ENCODE assay signal across 9 cellular contexts in the genomic region with DNA sequence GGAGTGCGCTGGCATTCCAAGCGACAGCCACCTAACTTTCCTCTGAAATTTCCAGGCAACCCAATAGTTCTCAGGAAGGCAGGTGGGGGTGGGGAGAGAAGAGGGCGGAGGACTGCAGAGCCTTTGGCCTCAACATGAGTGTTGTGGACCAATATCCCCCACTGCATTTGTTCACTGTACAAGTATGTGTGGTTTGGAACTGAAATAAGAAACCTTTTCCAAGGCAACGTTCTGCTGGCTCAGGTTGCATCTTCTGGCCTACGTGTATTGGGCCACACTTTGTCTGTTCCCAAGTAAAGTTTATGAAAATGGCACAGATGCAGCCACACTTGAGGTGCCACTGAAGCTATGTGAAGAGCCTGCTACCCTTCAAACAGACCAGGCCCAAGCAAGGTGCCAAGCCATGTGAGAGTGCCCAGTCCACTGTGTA.
DNase-seq lines count a peak whose midpoint lies in the region; ATAC-seq, FAIRE-seq and TF ChIP-seq lines count a peak whose summit lies in the region.
"Had no signal": no experiment of that assay in that cellular context is flagged by ENCODE, and none has a peak within 500 bp of the region (broad histone marks: within the 10 kb centered on the region; RNA-seq: fewer than 3 reads in every experiment).

No MANE protein-coding gene starts in this region.

- H2BK15ac ChIP-seq in H9 (ENCODE audit: low read depth, low read length): no peak overlapping the region

- H3K14ac ChIP-seq in H9 (ENCODE audit: insufficient read depth, low read length): no peak overlapping the region

- TF ChIP-seq EP300 in K562 (IDR thresholded peaks at IDR 0.05; ENCODE audit: low read length): no peak
- TF ChIP-seq EP300 in stomach (IDR thresholded peaks at IDR 0.05): no peak

- CTCF ChIA-PET in K562 (lab: Yijun Ruan, JAX; ENCODE audit: low intra/inter-chr PET ratio): no interaction called here
- CTCF ChIA-PET in activated naive CD4-positive, alpha-beta T cell treated with anti-CD3 and anti-CD28 coated beads for 36 hours (lab: Charles Lee): no interaction called here

- no peak for TF ChIP-seq RAD21 in K562 (CRISPR knock-in tag; conservative IDR thresholded peaks at IDR 0.05 in 1 of 2, IDR thresholded peaks at IDR 0.05 in 1 of 2)

- H3K27me3 ChIP-seq in H9 (ENCODE audit: insufficient read depth, low read length) (no peaks in the 10 kb centered on the region), K562 (ENCODE audit: control insufficient read depth in 2 of 2, insufficient read depth in 2 of 2, low read length in 2 of 2) (no peaks in the 10 kb centered on the region), stomach (no peaks in the 10 kb centered on the region)

- no TSS peak for BruUV-seq in K562 (replicated peaks; lab: Mats Ljungman, UMichigan)

- no peak overlapping the region for H4K8ac ChIP-seq in H9 (replicated peaks; ENCODE audit: insufficient read length, low read depth, low read length)

- no peak for FAIRE-seq in K562 (lab: Jason Lieb, UNC)

- H3K4ac ChIP-seq in H9 (ENCODE audit: low read depth, low read length): no peak overlapping the region

- TF ChIP-seq CTCF in H9 (conservative IDR thresholded peaks at IDR 0.05) (no peak), K562 (IDR thresholded peaks at IDR 0.05 in 2 of 3, conservative IDR thresholded peaks at IDR 0.05 in 1 of 3; ENCODE audit: insufficient read depth in 2 of 3, low read depth in 1 of 3, low read length in 3 of 3) (no peak), stomach (IDR thresholded peaks at IDR 0.05) (no peak)

- no peak overlapping the region for H3K18ac ChIP-seq in H9 (ENCODE audit: insufficient read length, low read depth, low read length)

- in situ Hi-C loops in K562 (cut with MboI): no loop called here

- H3K9me1 ChIP-seq in K562 (ENCODE audit: control insufficient read depth, insufficient read depth, low read length): no peaks in the 10 kb centered on the region

- H3K4me3 ChIP-seq in K562: no peak overlapping the region
- H3K4me3 ChIP-seq in stomach: no peak overlapping the region

- TF ChIP-seq POLR2A in K562 (conservative IDR thresholded peaks at IDR 0.05) (no peak), stomach (IDR thresholded peaks at IDR 0.05) (no peak)

- H3K4me2 ChIP-seq in H9 (ENCODE audit: insufficient read depth, insufficient read length, low read length) (no peak overlapping the region), K562 (ENCODE audit: insufficient read depth, low read length) (no peak overlapping the region)

- H3K9me3 Mint-ChIP-seq in H9: no peaks in the 10 kb centered on the region
- no peaks in the 10 kb centered on the region for H3K9me3 Mint-ChIP-seq in activated naive CD4-positive, alpha-beta T cell treated with anti-CD3 and anti-CD28 coated beads for 36 hours

- no peaks in the 10 kb centered on the region for H3K79me1 ChIP-seq in H9 (ENCODE audit: insufficient read depth, low read depth, low read length, poor library complexity, severe bottlenecking)

- DNase-seq in H9 (no peak), K562 (ENCODE audit: extremely low read depth in 1 of 4, low spot score in 3 of 4) (peak in 1 of 4 experiments; percentile 55), iris pigment epithelial cell (ENCODE audit: low read depth) (peak; percentile 99), stomach (no peak), NCI-H187 (lab: John Stamatoyannopoulos, UW) (no peak), NCI-H1105 treated with DMSO at 0.1 percent for 48 hours (lab: John Stamatoyannopoulos, UW) (no peak)
- no peak for DNase-seq in activated naive CD4-positive, alpha-beta T cell treated with anti-CD3 and anti-CD28 coated beads for 36 hours
- DNase-seq: DMS 273 treated with DMSO at 0.1 percent for 48 hours had no signal

- H2BK120ac ChIP-seq in H9 (ENCODE audit: low read depth, low read length, poor library complexity, severe bottlenecking): no peak overlapping the region

- ATAC-seq in K562 (peak; percentile 19; the same call in 2 of the 3 replicates), GM21786 (IDR thresholded peaks at IDR 0.05; ENCODE audit: unreplicated experiment) (no peak)

- no peak overlapping the region for H4K91ac ChIP-seq in H9 (ENCODE audit: insufficient read length, low read depth, low read length)

- no peak overlapping the region for H3K27ac ChIP-seq in H9 (ENCODE audit: insufficient read length, low read depth, low read length)
- peak overlapping the region; percentile 50 for H3K27ac ChIP-seq in K562 (ENCODE audit: extremely low read depth, low read depth, low read length)
- peak overlapping the region; percentile 25 to 83 (median 80) for H3K27ac ChIP-seq in stomach

- H4K5ac ChIP-seq in H9 (ENCODE audit: insufficient read length, low read depth, low read length): no peak overlapping the region

- H3K9me3 ChIP-seq in H9 (ENCODE audit: control insufficient read depth, low read depth, low read length) (no peaks in the 10 kb centered on the region), K562 (replicated peaks; ENCODE audit: control insufficient read depth, insufficient read depth, low read depth, low read length) (no peaks in the 10 kb centered on the region), stomach (no peaks in the 10 kb centered on the region)

- peaks cover 6% of the 10 kb centered on the region in 2 experiments for H3K4me1 Mint-ChIP-seq in H9
- H3K4me1 Mint-ChIP-seq in activated naive CD4-positive, alpha-beta T cell treated with anti-CD3 and anti-CD28 coated beads for 36 hours (ENCODE audit: low read depth): peaks cover 42% of the 10 kb centered on the region

- H2BK5ac ChIP-seq in H9 (ENCODE audit: insufficient read length, low read length): no peak overlapping the region

- no peak overlapping the region for H2BK20ac ChIP-seq in H9 (ENCODE audit: low read depth, low read length, poor library complexity, severe bottlenecking)

- H3K23me2 ChIP-seq in H9 (ENCODE audit: insufficient read length, low read depth, low read length, poor library complexity, severe bottlenecking): no peaks in the 10 kb centered on the region

- H3K36me3 ChIP-seq in K562 (ENCODE audit: control insufficient read depth, insufficient read depth, low read length): peaks cover 57% of the 10 kb centered on the region
- peaks cover 0 to 6% (median 2%) of the 10 kb centered on the region in 4 donors for H3K36me3 ChIP-seq in stomach

- no peaks in the 10 kb centered on the region for H3K27me3 Mint-ChIP-seq in H9 (ENCODE audit: low read depth)
- no peaks in the 10 kb centered on the region for H3K27me3 Mint-ChIP-seq in activated naive CD4-positive, alpha-beta T cell treated with anti-CD3 and anti-CD28 coated beads for 36 hours (ENCODE audit: low read depth)

- H3K56ac ChIP-seq in H9 (ENCODE audit: insufficient read length, low read depth, low read length): no peak overlapping the region

- peaks cover 0 to 11% (median 9%) of the 10 kb centered on the region in 3 experiments; a peak in 6 of 7 replicates for H3K36me3 Mint-ChIP-seq in H9 (ENCODE audit: insufficient read depth in 1 of 3, low read depth in 3 of 3)
- peaks cover 23% of the 10 kb centered on the region for H3K36me3 Mint-ChIP-seq in activated naive CD4-positive, alpha-beta T cell treated with anti-CD3 and anti-CD28 coated beads for 36 hours (ENCODE audit: low read depth)

- intact Hi-C loops in K562 (cut with micrococcal nuclease) (no loop called here), stomach (cut with DNase I; ENCODE audit: low total_unique reads) (no loop called here)
- intact Hi-C loops in activated naive CD4-positive, alpha-beta T cell treated with anti-CD3 and anti-CD28 coated beads for 36 hours (cut with micrococcal nuclease): no loop called here

- H3K79me2 ChIP-seq in H9 (ENCODE audit: insufficient read depth, low read length): no peaks in the 10 kb centered on the region
- H3K79me2 ChIP-seq in K562 (ENCODE audit: control insufficient read depth, insufficient read depth, low read length): no peaks in the 10 kb centered on the region

- POLR2A ChIA-PET in K562 (lab: Yijun Ruan, JAX): interaction anchor here (1.0 kb wide), 1 partner anchor 8 kb away, joined by 3 read pairs; no protein-coding TSS in a partner anchor

- no peak overlapping the region for H3K23ac ChIP-seq in H9 (ENCODE audit: insufficient read length, low read depth, low read length)

- H3K27ac Mint-ChIP-seq in H9: peak overlapping the region in 2 of 3 experiments; percentile 46 to 66; a peak in 1 of 7 replicates
- no peak overlapping the region for H3K27ac Mint-ChIP-seq in activated naive CD4-positive, alpha-beta T cell treated with anti-CD3 and anti-CD28 coated beads for 36 hours

- H2AK5ac ChIP-seq in H9 (ENCODE audit: insufficient read length, low read length): no peak overlapping the region

- no peak overlapping the region for H3T11ph ChIP-seq in H9 (ENCODE audit: low read length)

- H3K9ac ChIP-seq in H9 (ENCODE audit: extremely low read depth, insufficient read length, low read length) (no peak overlapping the region), K562 (ENCODE audit: insufficient read depth in 1 of 2, low read depth in 2 of 2, low read length in 2 of 2) (peak overlapping the region; percentile 50 to 67; a peak in 2 of 4 replicates)

- WGBS in H9 (ENCODE audit: extremely low coverage, insufficient read length, low lambda C conversion rate): no CpG with 5 or more reads among the region's 5 CpGs
- 68% methylated on average over 5 of the region's 5 CpGs for WGBS in K562 (ENCODE audit: insufficient coverage, low coverage, missing lambda C conversion rate)
- 38 to 53% (median 43%) methylated on average over 5 of the region's 5 CpGs for WGBS in stomach, 5 donors

- no peak overlapping the region for H2AFZ ChIP-seq in H9 (ENCODE audit: low read length)
- no peak overlapping the region for H2AFZ ChIP-seq in K562 (ENCODE audit: low read depth, low read length)

- no peak overlapping the region for H3K4me3 Mint-ChIP-seq in H9
- H3K4me3 Mint-ChIP-seq in activated naive CD4-positive, alpha-beta T cell treated with anti-CD3 and anti-CD28 coated beads for 36 hours: no peak overlapping the region

- H4K20me1 ChIP-seq in H9 (ENCODE audit: control insufficient read depth, insufficient read depth, insufficient read length): no peaks in the 10 kb centered on the region
- H4K20me1 ChIP-seq in K562 (replicated peaks; ENCODE audit: control insufficient read depth, insufficient read depth, low read length): no peaks in the 10 kb centered on the region

- H2BK12ac ChIP-seq in H9 (ENCODE audit: insufficient read length, low read depth, low read length): no peak overlapping the region

- H3K4me1 ChIP-seq in H9 (ENCODE audit: insufficient read depth, low read length) (no peaks in the 10 kb centered on the region), K562 (replicated peaks in 1 of 2; ENCODE audit: control insufficient read depth in 2 of 2, insufficient read depth in 2 of 2, low read length in 2 of 2) (peaks cover 46 to 82% of the 10 kb centered on the region in 2 experiments), stomach (peaks cover 45 to 77% (median 60%) of the 10 kb centered on the region in 4 donors)

TF ChIP-seq in K562, 482 proteins besides CTCF, POLR2A, EP300 and RAD21:
- TF ChIP-seq MAFF (IDR thresholded peaks at IDR 0.05; ENCODE audit: low read length) (0 out of 2 replicates have a peak, but pooled peaks have one; percentile 6), FOXM1 (IDR thresholded peaks at IDR 0.05; ENCODE audit: low read depth) (no peak), FOXM1 (CRISPR knock-in tag; IDR thresholded peaks at IDR 0.05; ENCODE audit: low read depth) (no peak)
